8 cellular contexts compared by ENCODE assay signal in the genomic region with DNA sequence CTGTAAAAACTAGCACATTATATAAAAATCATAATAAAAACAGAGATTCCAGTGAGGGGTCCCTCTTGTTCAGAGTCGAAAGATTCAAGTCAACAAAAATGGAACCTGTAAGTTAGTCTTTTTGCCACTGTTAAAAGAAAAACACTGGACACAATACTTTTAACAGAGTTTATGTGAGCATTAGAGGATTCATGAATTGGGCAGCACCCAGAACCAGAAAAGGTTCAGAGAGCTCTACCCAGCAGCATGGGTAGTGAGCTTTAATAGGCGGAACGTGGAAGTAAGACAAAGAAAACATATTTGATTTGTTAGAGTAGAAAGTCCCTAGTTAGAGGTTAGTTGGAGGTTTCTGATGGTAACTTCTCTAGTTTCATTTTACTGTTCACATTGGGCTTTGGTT.
"Had no signal": no experiment of that assay in that cellular context is flagged by ENCODE, and none has a peak within 500 bp of the region (broad histone marks: within the 10 kb centered on the region; RNA-seq: fewer than 3 reads in every experiment).

No MANE protein-coding gene starts in this region.

- DNase-seq: GM23248, GOT3, H7, H9, HCEC 1CT, HFFc6 had no signal

- H3K27ac ChIP-seq: GM23248 had no signal

- H3K36me3 ChIP-seq: HAP-1 had no signal

- H3K9me3 ChIP-seq: HAP-1 had no signal

- H3K4me1 ChIP-seq: HAP-1 had no signal

- H3K4me3 ChIP-seq: GM23248, GM23338, HAP-1 had no signal
